Comparison of ENCODE assay signal across 1 cellular context in the genomic region with DNA sequence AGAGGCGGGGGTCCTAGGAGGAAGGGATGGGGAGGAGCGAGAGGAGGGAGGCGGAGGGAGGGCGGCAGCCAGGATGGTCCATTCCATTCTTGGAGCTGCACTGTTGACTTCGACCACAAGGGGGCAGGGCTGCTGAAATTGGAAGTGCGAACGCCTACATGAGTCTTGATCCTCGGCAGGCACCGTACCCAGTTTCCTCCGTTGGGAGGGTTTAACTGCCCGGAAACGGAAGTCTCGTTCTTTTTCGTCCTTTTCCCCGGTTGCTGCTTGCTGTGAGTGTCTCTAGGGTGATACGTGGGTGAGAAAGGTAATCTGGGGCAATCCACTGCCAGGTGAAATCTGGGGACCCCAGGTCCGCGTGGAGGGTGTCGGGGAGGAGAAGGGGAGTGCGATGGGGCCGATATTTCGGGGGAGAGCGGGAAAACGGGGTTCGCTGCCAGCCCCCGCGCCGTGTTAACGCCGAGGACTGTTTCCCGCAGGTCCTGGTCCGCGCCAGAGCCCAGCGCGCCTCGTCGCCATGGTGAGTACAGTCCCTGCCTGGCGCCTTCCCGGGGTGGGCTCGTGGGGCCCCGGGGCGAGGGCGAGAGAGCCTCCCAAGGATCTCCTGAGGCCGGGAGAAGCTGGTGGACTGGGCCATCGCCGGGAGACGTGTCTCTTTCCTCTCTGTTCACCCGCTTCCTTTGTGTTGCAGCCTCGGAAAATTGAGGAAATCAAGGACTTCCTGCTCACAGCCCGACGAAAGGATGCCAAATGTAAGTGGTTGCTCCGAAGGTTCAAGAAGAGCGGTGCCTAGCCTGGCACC.
TF ChIP-seq lines count a peak whose summit lies in the region.

A gene (plus strand): TSS at position 240 of the 802 bp plus-strand sequence. CDS start 278 bp downstream, at position 518.

TF ChIP-seq in K562, 482 proteins besides CTCF, POLR2A, EP300 and RAD21 (continued from another document):
- TF ChIP-seq, protein P1, sequence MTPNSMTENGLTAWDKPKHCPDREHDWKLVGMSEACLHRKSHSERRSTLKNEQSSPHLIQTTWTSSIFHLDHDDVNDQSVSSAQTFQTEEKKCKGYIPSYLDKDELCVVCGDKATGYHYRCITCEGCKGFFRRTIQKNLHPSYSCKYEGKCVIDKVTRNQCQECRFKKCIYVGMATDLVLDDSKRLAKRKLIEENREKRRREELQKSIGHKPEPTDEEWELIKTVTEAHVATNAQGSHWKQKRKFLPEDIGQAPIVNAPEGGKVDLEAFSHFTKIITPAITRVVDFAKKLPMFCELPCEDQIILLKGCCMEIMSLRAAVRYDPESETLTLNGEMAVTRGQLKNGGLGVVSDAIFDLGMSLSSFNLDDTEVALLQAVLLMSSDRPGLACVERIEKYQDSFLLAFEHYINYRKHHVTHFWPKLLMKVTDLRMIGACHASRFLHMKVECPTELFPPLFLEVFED (CRISPR knock-in tag; conservative IDR thresholded peaks at IDR 0.05) = peak; percentile 71
- no peak for TF ChIP-seq PTBP1 (IDR thresholded peaks at IDR 0.05; ENCODE audit: low read depth, low read length)
- no peak for TF ChIP-seq ETS2 (tag; IDR thresholded peaks at IDR 0.05; ENCODE audit: borderline replicate concordance, poor library complexity, severe bottlenecking)
- TF ChIP-seq TEAD1 (CRISPR knock-in tag; IDR thresholded peaks at IDR 0.05) = 0 out of 4 replicates have a peak, but pooled peaks of 1 of the 2 experiments have one; percentile 61
- TF ChIP-seq SMARCC2 (IDR thresholded peaks at IDR 0.05; ENCODE audit: low read depth) = no peak
- no peak for TF ChIP-seq SMAD3 (CRISPR knock-in tag; conservative IDR thresholded peaks at IDR 0.05)
